Comparison of ENCODE assay signal across 12 cellular contexts in the genomic region with DNA sequence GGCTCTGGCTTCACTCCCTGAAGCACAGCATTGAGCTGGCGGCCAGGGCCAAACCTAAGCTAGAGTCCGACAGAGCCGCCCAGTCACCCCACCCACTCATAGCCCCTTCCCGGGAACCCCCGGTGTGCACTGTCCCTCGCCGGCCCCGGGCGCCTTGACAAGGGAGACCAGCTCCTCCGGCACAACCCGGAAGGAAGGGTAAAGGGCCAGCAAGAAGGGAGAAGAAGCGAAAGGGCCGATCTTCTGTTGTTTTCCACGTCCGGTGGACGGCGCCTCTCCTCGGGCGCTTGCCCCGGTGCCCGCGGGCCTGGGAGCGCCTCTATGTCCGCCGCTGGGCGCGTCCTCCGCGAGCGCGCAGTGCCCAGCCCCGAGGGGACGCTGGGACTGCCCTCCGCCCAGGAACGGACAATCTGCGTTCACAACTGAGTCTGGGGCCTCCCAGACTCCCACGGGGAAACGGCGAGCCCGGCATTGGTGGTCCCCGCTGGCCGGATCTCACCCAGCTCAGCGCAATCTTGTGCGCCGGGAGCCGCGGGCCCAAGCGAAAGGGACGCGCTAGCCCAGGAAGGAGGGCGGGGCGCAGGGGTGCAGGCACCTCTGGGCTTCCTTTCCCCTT.
A peak's percentile ranks its signal among the peaks of the same experiment; 100 is the strongest.
DNase-seq lines count a peak whose midpoint lies in the region; ATAC-seq, FAIRE-seq and TF ChIP-seq lines count a peak whose summit lies in the region.
"Had no signal": no experiment of that assay in that cellular context is flagged by ENCODE, and none has a peak within 500 bp of the region (broad histone marks: within the 10 kb centered on the region; RNA-seq: fewer than 3 reads in every experiment).

No MANE protein-coding gene starts in this region.

- WGBS in spleen, 5 donors, result 8 to 20% (median 20%) methylated on average over 20 to 52 of the region's 52 CpGs

- TF ChIP-seq CTCF in choroid plexus epithelial cell (conservative IDR thresholded peaks at IDR 0.05; ENCODE audit: low read depth, low read length), result no peak
- TF ChIP-seq CTCF in kidney (IDR thresholded peaks at IDR 0.05; ENCODE audit: borderline replicate concordance, extremely low read depth, insufficient read depth), result no peak
- TF ChIP-seq CTCF in spleen (IDR thresholded peaks at IDR 0.05 in 8 of 11, conservative IDR thresholded peaks at IDR 0.05 in 3 of 11), result no peak

- H3K27me3 ChIP-seq in HUES6 (ENCODE audit: control insufficient read depth, insufficient read depth, low read length), result peaks cover 18% of the 10 kb centered on the region
- peaks cover 0 to 19% (median 10%) of the 10 kb centered on the region in 7 donors for H3K27me3 ChIP-seq in spleen (replicated peaks in 1 of 7)

- intact Hi-C loops in kidney (cut with DNase I) (no loop called here), spleen (cut with DNase I; ENCODE audit: low total_unique reads) (no loop called here)

- H3K4me3 ChIP-seq in HUES6 (ENCODE audit: low read depth, low read length) (peak overlapping the region; percentile 83), choroid plexus epithelial cell (ENCODE audit: low read depth, low read length) (peak overlapping the region; percentile 33), kidney (ENCODE audit: low read length in 2 of 2) (peak overlapping the region; percentile 57 to 59), spleen (peak overlapping the region in 7 of 8 donors; percentile 0 to 63 (median 17))

- H3K4me1 ChIP-seq in HUES6 (ENCODE audit: control insufficient read depth, insufficient read depth, low read length) (peaks cover 7% of the 10 kb centered on the region; the same call in 1 of the 2 replicates), kidney (ENCODE audit: control insufficient read depth in 1 of 2, insufficient read depth in 1 of 2, low read depth in 1 of 2, low read length in 2 of 2) (no peaks in the 10 kb centered on the region), spleen (peaks cover 0 to 6% (median 3%) of the 10 kb centered on the region in 6 donors)

- ATAC-seq in GM19328 (IDR thresholded peaks at IDR 0.05; ENCODE audit: unreplicated experiment), result no peak
- ATAC-seq: Panc1 had no signal

- H3K9me3 ChIP-seq in HUES6 (ENCODE audit: control insufficient read depth, insufficient read depth, low read depth, low read length) (no peaks in the 10 kb centered on the region), kidney (ENCODE audit: control insufficient read depth in 1 of 2, low read length in 2 of 2) (no peaks in the 10 kb centered on the region), spleen (no peaks in the 10 kb centered on the region)

- no peak for DNase-seq in choroid plexus epithelial cell (ENCODE audit: low read depth)
- DNase-seq in kidney, result peak; percentile 68
- DNase-seq in spleen, result no peak
- no peak for DNase-seq in activated T-cell treated with anti-CD3 and anti-CD28 coated beads for 4 hours
- no peak for DNase-seq in activated CD4-positive, CD25-positive, alpha-beta regulatory T cell (lab: John Stamatoyannopoulos, UW)
- DNase-seq in T-helper 9 cell, result no peak
- DNase-seq: EL, foreskin melanocyte, NCI-H1436 treated with DMSO at 0.1 percent for 48 hours had no signal

- H3K9ac ChIP-seq in HUES6 (ENCODE audit: low read length) (peak overlapping the region; percentile 75), kidney (ENCODE audit: low read length in 2 of 2) (peak overlapping the region in 1 of 2 donors; percentile 46)

- no peak for FAIRE-seq in kidney (lab: Jason Lieb, UNC)

- H3K36me3 ChIP-seq in HUES6 (ENCODE audit: control insufficient read depth, insufficient read depth, low read length) (no peaks in the 10 kb centered on the region), kidney (ENCODE audit: control insufficient read depth in 1 of 2, insufficient read depth in 2 of 2, low read length in 2 of 2) (no peaks in the 10 kb centered on the region), spleen (no peaks in the 10 kb centered on the region)

- H3K27ac ChIP-seq in HUES6 (ENCODE audit: low read depth, low read length), result no peak overlapping the region
- H3K27ac ChIP-seq in kidney (ENCODE audit: low read depth in 2 of 2, low read length in 2 of 2), result no peak overlapping the region
- no peak overlapping the region for H3K27ac ChIP-seq in spleen

- TF ChIP-seq POLR2A in spleen (IDR thresholded peaks at IDR 0.05), result no peak

Comparison
In these comparisons a context has a peak if more than half of its experiments do, and no peak if none do; other contexts are left out.
1. H3K4me3 ChIP-seq: peak in every context shown above with its lines; median percentile 83 in HUES6; 58 in kidney; 33 in choroid plexus epithelial cell; 17 in spleen.